In the genomic region with DNA sequence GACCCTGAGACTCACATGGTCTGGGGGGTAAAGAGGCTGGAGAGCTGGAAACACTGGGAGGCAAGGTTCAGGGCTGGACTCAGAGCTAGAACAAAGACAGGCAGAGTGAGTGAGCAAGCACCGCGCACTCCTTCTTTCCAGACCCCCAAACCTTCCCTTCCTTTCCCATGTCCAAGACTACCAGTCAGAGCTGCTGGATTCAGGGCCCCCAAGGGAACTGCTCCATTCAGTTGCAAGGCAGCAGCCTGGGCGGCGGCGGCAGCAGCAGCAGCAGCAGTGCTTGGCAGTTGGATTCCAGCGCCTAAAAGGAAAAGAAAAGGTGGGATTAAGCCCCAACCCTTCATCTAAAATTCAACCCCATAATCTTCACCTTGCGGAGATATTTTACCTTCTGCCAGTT, we compare ENCODE assay signal across 21 cellular contexts. TPM values are rescaled to one million over a fixed set of nuclear protein-coding genes. Genes with fewer than 3 reads are reported as not detected.
A peak's percentile ranks its signal among the peaks of the same experiment; 100 is the strongest.
DNase-seq lines count a peak whose midpoint lies in the region; ATAC-seq and TF ChIP-seq lines count a peak whose summit lies in the region.
"Had no signal": no experiment of that assay in that cellular context is flagged by ENCODE, and none has a peak within 500 bp of the region (broad histone marks: within the 10 kb centered on the region; RNA-seq: fewer than 3 reads in every experiment).

No MANE protein-coding gene starts in this region.

- DNase-seq in activated naive CD4-positive, alpha-beta T cell treated with Interleukin-2 at 50 U/mL for 16 hours, result no peak
- DNase-seq in Calu3 (no peak), COR-L47 (lab: John Stamatoyannopoulos, UW) (no peak)
- DNase-seq in stimulated activated naive B cell treated with anti-CD40 and anti-IgM and Interleukin-4, amounts not matched to agents 10 μg/mL and 1 μg/mL and 100 μg/mL, for 72 hours, result no peak
- no peak for DNase-seq in activated T-helper 2 cell treated with anti-CD3 and anti-CD28 coated beads, Interferon-gamma antibody, Interleukin-2, Interleukin-4, amounts not matched to agents 10 μg/mL and 5 μg/mL and 100 μg/mL, durations not matched to agents 14 hours and 24 hours and 36 hours (ENCODE audit: low spot score)
- DNase-seq: BE2C; CD4-positive, CD25-positive, alpha-beta regulatory T cell; GDM1; Kasumi-1; MG63; NCI-H1048; NCI-H1417 treated with DMSO at 0.1 percent for 48 hours; NCI-H187; NCI-H446; NCI-H526 treated with DMSO at 0.1 percent for 48 hours; OCI-M1 had no signal

- H3K27me3 Mint-ChIP-seq in activated naive CD4-positive, alpha-beta T cell treated with anti-CD3 and anti-CD28 coated beads, Interleukin-2, amount 50 U/mL, for 24 hours, result no peaks in the 10 kb centered on the region
- no peaks in the 10 kb centered on the region for H3K27me3 Mint-ChIP-seq in Calu3 (ENCODE audit: unreplicated experiment)
- H3K27me3 Mint-ChIP-seq in dendritic cell treated with granulocyte-macrophage colony-stimulating factor and Interleukin-4, amounts not matched to agents 40 ng/mL and 50 ng/mL, for 4 days, result no peaks in the 10 kb centered on the region
- no peaks in the 10 kb centered on the region for H3K27me3 Mint-ChIP-seq in stimulated activated naive B cell treated with anti-CD40 and anti-IgM and Interleukin-4, amounts not matched to agents 10 μg/mL and 1 μg/mL and 100 μg/mL, for 72 hours
- no peaks in the 10 kb centered on the region for H3K27me3 Mint-ChIP-seq in activated T-helper 2 cell treated with anti-CD3 and anti-CD28 coated beads, Interferon-gamma antibody, Interleukin-2, Interleukin-4, amounts not matched to agents 10 μg/mL and 5 μg/mL and 100 μg/mL, durations not matched to agents 14 hours and 24 hours and 36 hours (ENCODE audit: low read depth)
- H3K27me3 Mint-ChIP-seq: CD4-positive, CD25-positive, alpha-beta regulatory T cell had no signal

- H3K27ac Mint-ChIP-seq in activated naive CD4-positive, alpha-beta T cell treated with anti-CD3 and anti-CD28 coated beads, Interleukin-2, amount 50 U/mL, for 24 hours, result peak overlapping the region; percentile 87
- H3K27ac Mint-ChIP-seq in Calu3 (ENCODE audit: unreplicated experiment), result peak overlapping the region; percentile 22
- peak overlapping the region; percentile 27 for H3K27ac Mint-ChIP-seq in dendritic cell treated with granulocyte-macrophage colony-stimulating factor and Interleukin-4, amounts not matched to agents 40 ng/mL and 50 ng/mL, for 4 days
- peak overlapping the region; percentile 16 for H3K27ac Mint-ChIP-seq in stimulated activated naive B cell treated with anti-CD40 and anti-IgM and Interleukin-4, amounts not matched to agents 10 μg/mL and 1 μg/mL and 100 μg/mL, for 72 hours
- H3K27ac Mint-ChIP-seq in activated T-helper 2 cell treated with anti-CD3 and anti-CD28 coated beads, Interferon-gamma antibody, Interleukin-2, Interleukin-4, amounts not matched to agents 10 μg/mL and 5 μg/mL and 100 μg/mL, durations not matched to agents 14 hours and 24 hours and 36 hours, result no peak overlapping the region

- peaks cover 15% of the 10 kb centered on the region for H3K4me1 Mint-ChIP-seq in activated naive CD4-positive, alpha-beta T cell treated with anti-CD3 and anti-CD28 coated beads, Interleukin-2, amount 50 U/mL, for 24 hours
- H3K4me1 Mint-ChIP-seq in Calu3 (ENCODE audit: low read depth, unreplicated experiment), result no peaks in the 10 kb centered on the region
- peaks cover 4% of the 10 kb centered on the region for H3K4me1 Mint-ChIP-seq in dendritic cell treated with granulocyte-macrophage colony-stimulating factor and Interleukin-4, amounts not matched to agents 40 ng/mL and 50 ng/mL, for 4 days (ENCODE audit: low read depth)
- H3K4me1 Mint-ChIP-seq in stimulated activated naive B cell treated with anti-CD40 and anti-IgM and Interleukin-4, amounts not matched to agents 10 μg/mL and 1 μg/mL and 100 μg/mL, for 72 hours, result peaks cover 3 to 10% of the 10 kb centered on the region in 2 donors
- H3K4me1 Mint-ChIP-seq in activated T-helper 2 cell treated with anti-CD3 and anti-CD28 coated beads, Interferon-gamma antibody, Interleukin-2, Interleukin-4, amounts not matched to agents 10 μg/mL and 5 μg/mL and 100 μg/mL, durations not matched to agents 14 hours and 24 hours and 36 hours (ENCODE audit: low read depth), result peaks cover 17% of the 10 kb centered on the region

- no peak for TF ChIP-seq CTCF in Calu3 (IDR thresholded peaks at IDR 0.05; ENCODE audit: unreplicated experiment)

- BruUV-seq in Calu3 (replicated peaks; lab: Mats Ljungman, UMichigan), result no TSS peak

- H3K4me3 Mint-ChIP-seq in activated naive CD4-positive, alpha-beta T cell treated with anti-CD3 and anti-CD28 coated beads, Interleukin-2, amount 50 U/mL, for 24 hours, result no peak overlapping the region
- H3K4me3 Mint-ChIP-seq in Calu3 (ENCODE audit: low read depth, unreplicated experiment), result no peak overlapping the region
- no peak overlapping the region for H3K4me3 Mint-ChIP-seq in dendritic cell treated with granulocyte-macrophage colony-stimulating factor and Interleukin-4, amounts not matched to agents 40 ng/mL and 50 ng/mL, for 4 days
- H3K4me3 Mint-ChIP-seq in stimulated activated naive B cell treated with anti-CD40 and anti-IgM and Interleukin-4, amounts not matched to agents 10 μg/mL and 1 μg/mL and 100 μg/mL, for 72 hours, result no peak overlapping the region
- no peak overlapping the region for H3K4me3 Mint-ChIP-seq in activated T-helper 2 cell treated with anti-CD3 and anti-CD28 coated beads, Interferon-gamma antibody, Interleukin-2, Interleukin-4, amounts not matched to agents 10 μg/mL and 5 μg/mL and 100 μg/mL, durations not matched to agents 14 hours and 24 hours and 36 hours (ENCODE audit: low read depth)
- H3K4me3 Mint-ChIP-seq: CD4-positive, CD25-positive, alpha-beta regulatory T cell had no signal

- H3K9me3 Mint-ChIP-seq in activated naive CD4-positive, alpha-beta T cell treated with anti-CD3 and anti-CD28 coated beads, Interleukin-2, amount 50 U/mL, for 24 hours, result no peaks in the 10 kb centered on the region
- H3K9me3 Mint-ChIP-seq in Calu3 (ENCODE audit: low read depth, unreplicated experiment), result no peaks in the 10 kb centered on the region
- H3K9me3 Mint-ChIP-seq in dendritic cell treated with granulocyte-macrophage colony-stimulating factor and Interleukin-4, amounts not matched to agents 40 ng/mL and 50 ng/mL, for 4 days, result no peaks in the 10 kb centered on the region
- no peaks in the 10 kb centered on the region for H3K9me3 Mint-ChIP-seq in stimulated activated naive B cell treated with anti-CD40 and anti-IgM and Interleukin-4, amounts not matched to agents 10 μg/mL and 1 μg/mL and 100 μg/mL, for 72 hours
- no peaks in the 10 kb centered on the region for H3K9me3 Mint-ChIP-seq in activated T-helper 2 cell treated with anti-CD3 and anti-CD28 coated beads, Interferon-gamma antibody, Interleukin-2, Interleukin-4, amounts not matched to agents 10 μg/mL and 5 μg/mL and 100 μg/mL, durations not matched to agents 14 hours and 24 hours and 36 hours
- H3K9me3 Mint-ChIP-seq: CD4-positive, CD25-positive, alpha-beta regulatory T cell had no signal

- intact Hi-C loops in Calu3 (cut with micrococcal nuclease; ENCODE audit: unreplicated experiment), result loop anchor here (5.0 kb wide), 1 partner anchor 514 kb away; no protein-coding TSS in a partner anchor
- intact Hi-C loops in dendritic cell treated with granulocyte-macrophage colony-stimulating factor and Interleukin-4, amounts not matched to agents 40 ng/mL and 50 ng/mL, for 4 days (cut with micrococcal nuclease), result loop anchor here (5.0 kb wide), 1 partner anchor 79 kb away; no protein-coding TSS in a partner anchor
- intact Hi-C loops in activated T-helper 2 cell treated with anti-CD3 and anti-CD28 coated beads, Interferon-gamma antibody, Interleukin-2, Interleukin-4, amounts not matched to agents 10 μg/mL and 5 μg/mL and 100 μg/mL, durations not matched to agents 14 hours and 24 hours and 36 hours (cut with micrococcal nuclease), result loop anchor here (2.0 kb wide), 1 partner anchor 79 kb away; no protein-coding TSS in a partner anchor

- no peak for ATAC-seq in stimulated activated naive B cell treated with anti-CD40 and anti-IgM and Interleukin-4, amounts not matched to agents 10 μg/mL and 1 μg/mL and 100 μg/mL, for 72 hours (replicated peaks)
- ATAC-seq: Right ventricle myocardium inferior had no signal

- H3K36me3 Mint-ChIP-seq in activated naive CD4-positive, alpha-beta T cell treated with anti-CD3 and anti-CD28 coated beads, Interleukin-2, amount 50 U/mL, for 24 hours, result peaks cover 15% of the 10 kb centered on the region
- peaks cover 51% of the 10 kb centered on the region for H3K36me3 Mint-ChIP-seq in Calu3 (ENCODE audit: insufficient read depth, unreplicated experiment)
- peaks cover 91% of the 10 kb centered on the region for H3K36me3 Mint-ChIP-seq in dendritic cell treated with granulocyte-macrophage colony-stimulating factor and Interleukin-4, amounts not matched to agents 40 ng/mL and 50 ng/mL, for 4 days (ENCODE audit: low read depth)
- peaks cover 39 to 44% of the 10 kb centered on the region in 2 donors for H3K36me3 Mint-ChIP-seq in stimulated activated naive B cell treated with anti-CD40 and anti-IgM and Interleukin-4, amounts not matched to agents 10 μg/mL and 1 μg/mL and 100 μg/mL, for 72 hours
- peaks cover 54% of the 10 kb centered on the region for H3K36me3 Mint-ChIP-seq in activated T-helper 2 cell treated with anti-CD3 and anti-CD28 coated beads, Interferon-gamma antibody, Interleukin-2, Interleukin-4, amounts not matched to agents 10 μg/mL and 5 μg/mL and 100 μg/mL, durations not matched to agents 14 hours and 24 hours and 36 hours (ENCODE audit: low read depth)

- CTCF ChIA-PET in Calu3 (lab: Charles Lee), result no interaction called here

RNA-seq across cellular contexts. Expression of a gene that starts 17.1 kb away (rescaled TPM):
- total RNA-seq in Calu3 (2022), result 65.3 and 70.9 TPM in 2 replicates
- total RNA-seq in activated T-helper 2 cell treated with anti-CD3 and anti-CD28 coated beads, Interferon-gamma antibody, Interleukin-2, Interleukin-4, amounts not matched to agents 10 μg/mL and 5 μg/mL and 100 μg/mL, durations not matched to agents 14 hours and 24 hours and 36 hours, result 77.3 and 81.1 TPM in 2 replicates

RNA-seq across cellular contexts. Expression of a gene that starts 18.8 kb away (rescaled TPM):
- 0.85 and 1.0 TPM in 2 replicates for total RNA-seq in Calu3 (2022)
- total RNA-seq in activated T-helper 2 cell treated with anti-CD3 and anti-CD28 coated beads, Interferon-gamma antibody, Interleukin-2, Interleukin-4, amounts not matched to agents 10 μg/mL and 5 μg/mL and 100 μg/mL, durations not matched to agents 14 hours and 24 hours and 36 hours, result 0.28 and 0.30 TPM in 2 replicates
- total RNA-seq: A673, Right ventricle myocardium inferior, SK-MEL-5 had no signal

RNA-seq across cellular contexts. Expression of a gene that starts 27.4 kb away (rescaled TPM):
- total RNA-seq in Calu3 (2022), result 101 and 113 TPM in 2 replicates
- 147 and 152 TPM in 2 replicates for total RNA-seq in activated T-helper 2 cell treated with anti-CD3 and anti-CD28 coated beads, Interferon-gamma antibody, Interleukin-2, Interleukin-4, amounts not matched to agents 10 μg/mL and 5 μg/mL and 100 μg/mL, durations not matched to agents 14 hours and 24 hours and 36 hours

RNA-seq across cellular contexts. Expression of a gene that starts 30.3 kb away (rescaled TPM):
- total RNA-seq in Calu3 (2022), result 112 and 121 TPM in 2 replicates
- total RNA-seq in activated T-helper 2 cell treated with anti-CD3 and anti-CD28 coated beads, Interferon-gamma antibody, Interleukin-2, Interleukin-4, amounts not matched to agents 10 μg/mL and 5 μg/mL and 100 μg/mL, durations not matched to agents 14 hours and 24 hours and 36 hours, result 38.9 and 40.5 TPM in 2 replicates

RNA-seq across cellular contexts. Expression of a gene that starts 55.1 kb away (rescaled TPM):
- 30.4 and 32.1 TPM in 2 replicates for total RNA-seq in Calu3 (2022)
- 63.5 and 65.5 TPM in 2 replicates for total RNA-seq in activated T-helper 2 cell treated with anti-CD3 and anti-CD28 coated beads, Interferon-gamma antibody, Interleukin-2, Interleukin-4, amounts not matched to agents 10 μg/mL and 5 μg/mL and 100 μg/mL, durations not matched to agents 14 hours and 24 hours and 36 hours
